Comparison of ENCODE assay signal across 24 cellular contexts in genomic region chr7:69042138-69042537, GRCh38.
"Had no signal": no experiment of that assay in that cellular context is flagged by ENCODE, and none has a peak within 500 bp of the region (broad histone marks: within the 10 kb centered on the region; RNA-seq: fewer than 3 reads in every experiment).

No MANE protein-coding gene starts in this region.

- H3K27ac Mint-ChIP-seq: natural killer cell treated with Interleukin-12 subunit alpha and Interleukin-12 subunit beta and Interleukin-15 and Interleukin-18, amount 100 ng/mL, for 72 hours; stimulated activated naive CD8-positive, alpha-beta T cell treated with anti-CD3 and anti-CD28 coated beads, Interleukin-15, amount 100 ng/mL, for 72 hours had no signal

- H3K36me3 ChIP-seq: gastrocnemius medialis, heart left ventricle, lower lobe of right lung, prostate gland, right atrium auricular region, suprapubic skin, transverse colon, upper lobe of right lung, uterus had no signal

- H3K27ac ChIP-seq: dorsolateral prefrontal cortex, gastrocnemius medialis, heart left ventricle, lower lobe of right lung, prostate gland, right atrium auricular region, suprapubic skin, transverse colon, upper lobe of right lung, uterus had no signal

- H3K27me3 ChIP-seq: gastrocnemius medialis, right atrium auricular region, suprapubic skin, transverse colon, upper lobe of right lung, uterus had no signal

- H3K9me3 ChIP-seq: gastrocnemius medialis, prostate gland, suprapubic skin had no signal

- ATAC-seq: gastrocnemius medialis; heart left ventricle; left ventricle myocardium superior; lower lobe of right lung; natural killer cell treated with Interleukin-12 subunit alpha and Interleukin-12 subunit beta and Interleukin-15 and Interleukin-18, amount 100 ng/mL, for 72 hours; sciatic nerve; stimulated activated naive CD8-positive, alpha-beta T cell treated with anti-CD3 and anti-CD28 coated beads, Interleukin-15, amount 100 ng/mL, for 72 hours; upper lobe of right lung had no signal

- H3K4me3 Mint-ChIP-seq: natural killer cell treated with Interleukin-12 subunit alpha and Interleukin-12 subunit beta and Interleukin-15 and Interleukin-18, amount 100 ng/mL, for 72 hours; neural crest cell; stimulated activated naive CD8-positive, alpha-beta T cell treated with anti-CD3 and anti-CD28 coated beads, Interleukin-15, amount 100 ng/mL, for 72 hours had no signal

- H3K27me3 Mint-ChIP-seq: natural killer cell treated with Interleukin-12 subunit alpha and Interleukin-12 subunit beta and Interleukin-15 and Interleukin-18, amount 100 ng/mL, for 72 hours; stimulated activated naive CD8-positive, alpha-beta T cell treated with anti-CD3 and anti-CD28 coated beads, Interleukin-15, amount 100 ng/mL, for 72 hours had no signal

- H3K4me1 Mint-ChIP-seq: neural crest cell; stimulated activated naive CD8-positive, alpha-beta T cell treated with anti-CD3 and anti-CD28 coated beads, Interleukin-15, amount 100 ng/mL, for 72 hours had no signal

- H3K4me1 ChIP-seq: gastrocnemius medialis, heart left ventricle, lower lobe of right lung, prostate gland, right atrium auricular region, suprapubic skin, transverse colon, upper lobe of right lung, uterus had no signal

- H3K4me3 ChIP-seq: dorsolateral prefrontal cortex, gastrocnemius medialis, heart left ventricle, lower lobe of right lung, prostate gland, right atrium auricular region, smooth muscle cell, suprapubic skin, transverse colon, upper lobe of right lung, uterus had no signal

- DNase-seq: dorsolateral prefrontal cortex; effector CD4-positive, alpha-beta T cell; foreskin fibroblast; gastrocnemius medialis; heart left ventricle; hippocampal formation; left ventricle myocardium superior; lower lobe of right lung; stimulated activated CD4-positive, alpha-beta T cell treated with anti-CD3 and anti-CD28 coated beads, Interleukin-12 subunit alpha, Interleukin-12 subunit beta, amount 100 ng/mL, for 4 hours; stimulated activated CD4-positive, alpha-beta T cell treated with anti-CD3 and anti-CD28 coated beads, Interleukin-1b, Interleukin-23, amount 100 ng/mL, for 48 hours; stimulated activated CD4-positive, alpha-beta T cell treated with anti-CD3 and anti-CD28 coated beads, Interleukin-4, amount 100 ng/mL, for 1 hour; stimulated activated CD8-positive, alpha-beta memory T cell treated with anti-CD3 and anti-CD28 coated beads, Interleukin-4, amount 100 ng/mL, for 48 hours; stimulated activated naive CD4-positive, alpha-beta T cell; stimulated activated naive CD8-positive, alpha-beta T cell treated with anti-CD3 and anti-CD28 coated beads, Interleukin-15, amount 100 ng/mL, for 72 hours; transverse colon; upper lobe of right lung; uterus had no signal

- H3K4me2 ChIP-seq: smooth muscle cell had no signal
